Comparison of ENCODE assay signal across 8 cellular contexts in the genomic region with DNA sequence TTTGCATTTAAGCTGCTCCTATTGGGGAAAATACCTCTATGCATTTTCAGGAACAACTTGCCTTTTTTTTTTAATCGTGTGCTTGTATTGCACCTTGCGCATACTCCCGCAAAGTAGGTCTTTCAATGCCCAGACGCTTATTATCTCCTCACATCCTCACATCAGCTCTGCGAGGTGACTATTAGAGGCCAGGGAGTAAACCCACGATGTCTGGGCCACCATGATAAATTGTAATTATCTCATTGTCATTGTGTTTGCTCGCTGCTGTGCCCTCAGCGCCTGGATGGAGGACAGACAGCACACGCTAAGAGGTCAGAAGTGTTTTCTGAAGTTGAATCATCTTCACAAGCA. TPM values are rescaled to one million over a fixed set of nuclear protein-coding genes. Genes with fewer than 3 reads are reported as not detected.
A peak's percentile ranks its signal among the peaks of the same experiment; 100 is the strongest.
DNase-seq lines count a peak whose midpoint lies in the region; ATAC-seq and TF ChIP-seq lines count a peak whose summit lies in the region.

No MANE protein-coding gene starts in this region.

- H3K27me3 ChIP-seq in breast epithelium (no peaks in the 10 kb centered on the region), left lung (no peaks in the 10 kb centered on the region)

- H3K27ac ChIP-seq in breast epithelium (peak overlapping the region; percentile 97 to 98), left lung (peak overlapping the region in 1 of 2 donors; percentile 97)

- H3K4me1 Mint-ChIP-seq in CD14-positive monocyte (peaks cover 46% of the 10 kb centered on the region), naive B cell (peaks cover 23 to 33% (median 32%) of the 10 kb centered on the region in 3 donors)

- H3K4me3 ChIP-seq in breast epithelium (peak overlapping the region; percentile 92 to 97 (median 95)), left lung (peak overlapping the region in 1 of 2 donors; percentile 91)

- no peak for TF ChIP-seq CTCF in CD14-positive monocyte (IDR thresholded peaks at IDR 0.05)
- no peak for TF ChIP-seq CTCF in breast epithelium (IDR thresholded peaks at IDR 0.05)
- TF ChIP-seq CTCF in left lung (IDR thresholded peaks at IDR 0.05) = no peak

- ATAC-seq in naive B cell (ENCODE audit: low read depth in 2 of 2) (no peak), GM21717 (IDR thresholded peaks at IDR 0.05; ENCODE audit: unreplicated experiment) (no peak), left lung (no peak)

- H3K27ac Mint-ChIP-seq in CD14-positive monocyte (peak overlapping the region; percentile 20 to 84 (median 57)), naive B cell (peak overlapping the region in 3 of 6 donors; percentile 1 to 62 (median 7))

- H3K9me3 Mint-ChIP-seq in CD14-positive monocyte (peaks cover 0 to 2% (median 0%) of the 10 kb centered on the region in 7 donors), naive B cell (peaks cover 0 to 5% (median 0%) of the 10 kb centered on the region in 7 donors)

- H3K4me3 Mint-ChIP-seq in CD14-positive monocyte = peak overlapping the region; percentile 83 to 89
- peak overlapping the region; percentile 92 to 98 (median 96) for H3K4me3 Mint-ChIP-seq in naive B cell

- H3K9me3 ChIP-seq in breast epithelium (no peaks in the 10 kb centered on the region), left lung (no peaks in the 10 kb centered on the region)

- H3K27me3 Mint-ChIP-seq in CD14-positive monocyte (ENCODE audit: low read depth in 3 of 3) (peaks cover 0 to under 1% (median 0%) of the 10 kb centered on the region in 3 donors), naive B cell (peaks cover 0 to 13% (median 9%) of the 10 kb centered on the region in 3 donors)

- H3K4me1 ChIP-seq in breast epithelium = no peaks in the 10 kb centered on the region
- peaks cover 13 to 42% of the 10 kb centered on the region in 2 donors for H3K4me1 ChIP-seq in left lung

- intact Hi-C loops in CD14-positive monocyte (cut with micrococcal nuclease) (loop anchor here (5.0 kb wide), 3 partner anchors 70 to 290 kb away; no protein-coding TSS in a partner anchor), breast epithelium (cut with DNase I; ENCODE audit: low total_unique reads) (loop anchor here (10.0 kb wide), 1 partner anchor 82 kb away; no protein-coding TSS in a partner anchor), left lung (cut with DNase I) (no loop called here)

- DNase-seq in CD14-positive monocyte (ENCODE audit: low spot score) = no peak
- DNase-seq in NAMALWA (ENCODE audit: low spot score) = peak; percentile 14
- DNase-seq in breast epithelium (ENCODE audit: low spot score in 2 of 2) = no peak
- no peak for DNase-seq in naive B cell
- no peak for DNase-seq in RKO (ENCODE audit: low spot score)
- no peak for DNase-seq in dermis blood vessel endothelial cell
- no peak for DNase-seq in left lung

- no peak for TF ChIP-seq POLR2A in breast epithelium (IDR thresholded peaks at IDR 0.05)

- no peaks in the 10 kb centered on the region for H3K36me3 ChIP-seq in breast epithelium
- H3K36me3 ChIP-seq in left lung = no peaks in the 10 kb centered on the region

- peaks cover 0 to 16% of the 10 kb centered on the region in 2 donors for H3K36me3 Mint-ChIP-seq in CD14-positive monocyte
- H3K36me3 Mint-ChIP-seq in naive B cell = peaks cover 0 to 2% of the 10 kb centered on the region in 2 donors

RNA-seq across cellular contexts. Expression of a gene that starts 1.0 kb away (rescaled TPM):
- polyA plus RNA-seq in CD14-positive monocyte (10 to 100 TPM; 13.3 to 16.2 TPM), naive B cell (ENCODE audit: low read depth in 6 of 6) (1 to 10 TPM in 1 of 6 donors, under 1 TPM in 3, not detected in 2; 0.32 to 1.2 (median 0.59) TPM)
- total RNA-seq in breast epithelium (10 to 100 TPM; 68.5 to 88.8 (median 76.0) TPM), dermis blood vessel endothelial cell (187 and 289 TPM in 2 replicates), left lung (10 to 100 TPM; 31.0 to 35.6 TPM)

Comparison
In these comparisons a context has a peak if more than half of its experiments do, and no peak if none do; other contexts are left out.
1. intact Hi-C loops: an anchor here in CD14-positive monocyte (5.0 kb wide) and breast epithelium (10.0 kb wide); none called in left lung.